23 cellular contexts compared by ENCODE assay signal in genomic region chr4:97911236-97911906, GRCh38.
DNase-seq lines count a peak whose midpoint lies in the region; ATAC-seq, FAIRE-seq and TF ChIP-seq lines count a peak whose summit lies in the region.
"Had no signal": no experiment of that assay in that cellular context is flagged by ENCODE, and none has a peak within 500 bp of the region (broad histone marks: within the 10 kb centered on the region; RNA-seq: fewer than 3 reads in every experiment).

No MANE protein-coding gene starts in this region.

- H3K18ac ChIP-seq in H1 (ENCODE audit: extremely low read depth, low read length) = no peak overlapping the region
- H3K18ac ChIP-seq in mesenchymal stem cell (ENCODE audit: low read depth in 1 of 2, low read length in 2 of 2) = no peak overlapping the region

- ATAC-seq in A549 (peak; percentile 54 to 69; a peak in 5 of 6 replicates), GM21423 (IDR thresholded peaks at IDR 0.05; ENCODE audit: unreplicated experiment) (no peak), lower lobe of right lung (no peak), GM21576 (IDR thresholded peaks at IDR 0.05; ENCODE audit: unreplicated experiment) (no peak)
- ATAC-seq in stimulated activated effector memory CD8-positive, alpha-beta T cell treated with anti-CD3 and anti-CD28 coated beads, Interleukin-12 subunit alpha, Interleukin-12 subunit beta, amount 100 ng/mL, for 72 hours = no peak
- ATAC-seq: activated CD4-positive, CD25-positive, alpha-beta regulatory T cell treated with anti-CD3 and anti-CD28 coated beads, Interleukin-2, amount 50 U/mL, for 24 hours; natural killer cell; psoas muscle had no signal

- no peak overlapping the region for H3K27ac Mint-ChIP-seq in stimulated activated effector memory CD8-positive, alpha-beta T cell treated with anti-CD3 and anti-CD28 coated beads, Interleukin-12 subunit alpha, Interleukin-12 subunit beta, amount 100 ng/mL, for 72 hours
- H3K27ac Mint-ChIP-seq: CD14-positive monocyte; dendritic cell treated with granulocyte-macrophage colony-stimulating factor and Interleukin-4, amounts not matched to agents 40 ng/mL and 50 ng/mL, for 4 days; natural killer cell had no signal

- FAIRE-seq in A549 (lab: Jason Lieb, UNC) (no peak), H1 (lab: Jason Lieb, UNC) (no peak)
- FAIRE-seq: bronchial epithelial cell, frontal cortex had no signal

- H4K8ac ChIP-seq in H1 (ENCODE audit: extremely low read depth, insufficient read depth, low read length) (no peak overlapping the region), mesenchymal stem cell (ENCODE audit: low read length) (no peak overlapping the region)

- TF ChIP-seq POLR2A in A549 (IDR thresholded peaks at IDR 0.05; ENCODE audit: low read length) (no peak), H1 (IDR thresholded peaks at IDR 0.05; ENCODE audit: control extremely low read depth in 1 of 2, low read depth in 2 of 2, low read length in 2 of 2) (no peak)

- no peak overlapping the region for H3K27ac ChIP-seq in A549
- no peak overlapping the region for H3K27ac ChIP-seq in H1 (ENCODE audit: low read depth, low read length)
- peak overlapping the region; percentile 52 for H3K27ac ChIP-seq in mesenchymal stem cell (ENCODE audit: low read length, poor library complexity, severe bottlenecking)
- H3K27ac ChIP-seq in lower lobe of right lung = no peak overlapping the region
- H3K27ac ChIP-seq: HL-60, psoas muscle, thoracic aorta had no signal

- no peaks in the 10 kb centered on the region for H3K79me2 ChIP-seq in H1 (ENCODE audit: control insufficient read depth in 1 of 2, insufficient read depth in 2 of 2, low read length in 2 of 2)

- H3K4me1 Mint-ChIP-seq in stimulated activated effector memory CD8-positive, alpha-beta T cell treated with anti-CD3 and anti-CD28 coated beads, Interleukin-12 subunit alpha, Interleukin-12 subunit beta, amount 100 ng/mL, for 72 hours = no peaks in the 10 kb centered on the region
- H3K4me1 Mint-ChIP-seq: CD14-positive monocyte, natural killer cell had no signal

- 24% methylated on average over 10 of the region's 14 CpGs for WGBS in A549 (ENCODE audit: missing lambda C conversion rate)
- 93% methylated on average over 11 of the region's 14 CpGs; no CpG with 5 or more reads in 1 of the 2 experiments for WGBS in H1 (ENCODE audit: extremely low coverage in 1 of 2, insufficient coverage in 1 of 2, insufficient read length in 1 of 2, insufficient replicate concordance in 2 of 2, low coverage in 1 of 2, low lambda C conversion rate in 2 of 2, missing lambda C conversion rate in 1 of 2), 2 experiments
- WGBS in mesenchymal stem cell = 66% methylated on average over 14 of the region's 14 CpGs

- no peaks in the 10 kb centered on the region for H4K20me1 ChIP-seq in H1 (replicated peaks in 1 of 2; ENCODE audit: control insufficient read depth in 1 of 2, insufficient read depth in 2 of 2, low read length in 2 of 2)

- H3K4me3 ChIP-seq in A549 (peak overlapping the region; percentile 22; the same call in 1 of the 3 replicates), H1 (ENCODE audit: extremely low read depth in 1 of 4, insufficient read depth in 2 of 4, low read depth in 3 of 4, low read length in 4 of 4) (no peak overlapping the region), mesenchymal stem cell (ENCODE audit: insufficient read depth in 1 of 2, low read depth in 1 of 2, low read length in 2 of 2) (no peak overlapping the region), lower lobe of right lung (no peak overlapping the region)
- H3K4me3 ChIP-seq: psoas muscle, thoracic aorta had no signal

- H2BK120ac ChIP-seq in H1 (replicated peaks; ENCODE audit: low read depth, low read length) (no peak overlapping the region), mesenchymal stem cell (ENCODE audit: low read depth, low read length) (no peak overlapping the region)

- H2AFZ ChIP-seq in H1 (ENCODE audit: low read length) = no peak overlapping the region
- no peak overlapping the region for H2AFZ ChIP-seq in mesenchymal stem cell (ENCODE audit: low read depth, low read length)

- H2BK20ac ChIP-seq in H1 (ENCODE audit: low read length) = no peak overlapping the region

- DNase-seq in A549 (ENCODE audit: low read depth in 1 of 2, low spot score in 1 of 2) (no peak), M059J (ENCODE audit: low read depth) (peak; percentile 1), H1 (ENCODE audit: low read depth in 1 of 2, low spot score in 2 of 2) (no peak), mesenchymal stem cell (no peak), lower lobe of right lung (no peak)
- no peak for DNase-seq in stimulated activated effector memory CD8-positive, alpha-beta T cell treated with anti-CD3 and anti-CD28 coated beads, Interleukin-12 subunit alpha, Interleukin-12 subunit beta, amount 100 ng/mL, for 72 hours (ENCODE audit: low spot score in 2 of 2)
- DNase-seq: activated CD8-positive, alpha-beta memory T cell treated with anti-CD3 and anti-CD28 coated beads for 24 hours; GOT3; mammary epithelial cell; natural killer cell; NCI-H2081 treated with DMSO at 0.1 percent for 48 hours; NCI-H510A treated with DMSO at 0.1 percent for 48 hours; psoas muscle; T-helper 2 cell had no signal

- CTCF ChIA-PET in A549 (lab: Yijun Ruan, JAX) = no interaction called here
- CTCF ChIA-PET in H1 (lab: Charles Lee; ENCODE audit: partially characterized antibody) = interaction anchor here (0.7 to 2.3 kb wide), 5 partner anchors 8 to 1371 kb away, joined by 3 to 7 read pairs (median 4); no protein-coding TSS in a partner anchor

- H2AK5ac ChIP-seq in H1 (ENCODE audit: low read depth, low read length) = no peak overlapping the region
- H2AK5ac ChIP-seq in mesenchymal stem cell (ENCODE audit: low read length, severe bottlenecking) = no peak overlapping the region

- H3K14ac ChIP-seq in H1 (ENCODE audit: insufficient read length) = no peak overlapping the region
- no peak overlapping the region for H3K14ac ChIP-seq in mesenchymal stem cell (ENCODE audit: low read length in 2 of 2)

- H3K4me2 ChIP-seq in A549 (peak overlapping the region; percentile 47; the same call in 2 of the 3 replicates), H1 (ENCODE audit: insufficient read depth in 1 of 2, low read depth in 2 of 2, low read length in 2 of 2) (no peak overlapping the region), mesenchymal stem cell (ENCODE audit: low read length, poor library complexity, severe bottlenecking) (peak overlapping the region; percentile 20)

- TF ChIP-seq CTCF in A549 (IDR thresholded peaks at IDR 0.05) = no peak
- TF ChIP-seq CTCF in H1 (IDR thresholded peaks at IDR 0.05; ENCODE audit: control extremely low read depth in 1 of 3, insufficient read depth in 1 of 3, low read depth in 1 of 3, low read length in 3 of 3) = peak in 1 of 3 experiments; percentile 8; a peak in 1 of 4 replicates
- no peak for TF ChIP-seq CTCF in lower lobe of right lung (IDR thresholded peaks at IDR 0.05)

- H2BK15ac ChIP-seq in H1 (ENCODE audit: low read length) (no peak overlapping the region), mesenchymal stem cell (ENCODE audit: low read depth, poor library complexity, severe bottlenecking) (no peak overlapping the region)

- H3K4ac ChIP-seq in H1 (replicated peaks; ENCODE audit: insufficient read length, low read depth, low read length) (no peak overlapping the region), mesenchymal stem cell (ENCODE audit: low read depth in 1 of 2, low read length in 2 of 2) (no peak overlapping the region)

- intact Hi-C loops in lower lobe of right lung (cut with DNase I) = no loop called here

- no peaks in the 10 kb centered on the region for H3K79me1 ChIP-seq in H1 (ENCODE audit: low read depth, low read length)
- H3K79me1 ChIP-seq in mesenchymal stem cell (replicated peaks; ENCODE audit: low read length, poor library complexity, severe bottlenecking) = no peaks in the 10 kb centered on the region

- POLR2A ChIA-PET in A549 (lab: Yijun Ruan, JAX) = no interaction called here
- POLR2A ChIA-PET in H1 (lab: Charles Lee; ENCODE audit: partially characterized antibody) = no interaction called here

- H3K4me3 Mint-ChIP-seq in stimulated activated effector memory CD8-positive, alpha-beta T cell treated with anti-CD3 and anti-CD28 coated beads, Interleukin-12 subunit alpha, Interleukin-12 subunit beta, amount 100 ng/mL, for 72 hours = no peak overlapping the region
- H3K4me3 Mint-ChIP-seq: CD14-positive monocyte; dendritic cell treated with granulocyte-macrophage colony-stimulating factor and Interleukin-4, amounts not matched to agents 40 ng/mL and 50 ng/mL, for 4 days; natural killer cell had no signal

- TF ChIP-seq EP300 in A549 (IDR thresholded peaks at IDR 0.05) (no peak), H1 (IDR thresholded peaks at IDR 0.05; ENCODE audit: borderline replicate concordance in 1 of 2, low read depth in 2 of 2, low read length in 2 of 2) (no peak)

- no peak overlapping the region for H4K5ac ChIP-seq in H1 (ENCODE audit: insufficient read length, low read depth, low read length)

- H3K36me3 ChIP-seq in H1 (ENCODE audit: control insufficient read depth in 2 of 4, insufficient read depth in 4 of 4, low read length in 3 of 4) (no peaks in the 10 kb centered on the region), mesenchymal stem cell (ENCODE audit: control insufficient read depth in 1 of 2, insufficient read depth in 2 of 2, low read depth in 1 of 2, low read length in 2 of 2) (no peaks in the 10 kb centered on the region), lower lobe of right lung (no peaks in the 10 kb centered on the region)
- H3K36me3 ChIP-seq: thoracic aorta had no signal

- H3K23me2 ChIP-seq in H1 (ENCODE audit: low read depth, low read length) = no peaks in the 10 kb centered on the region

- H3K27me3 ChIP-seq in H1 (replicated peaks in 1 of 4; ENCODE audit: control insufficient read depth in 3 of 4, extremely low read depth in 1 of 4, insufficient read depth in 3 of 4, low read length in 3 of 4) = no peaks in the 10 kb centered on the region
- H3K27me3 ChIP-seq in mesenchymal stem cell (ENCODE audit: control insufficient read depth in 1 of 2, insufficient read depth in 1 of 2, low read length in 2 of 2) = no peaks in the 10 kb centered on the region
- no peaks in the 10 kb centered on the region for H3K27me3 ChIP-seq in lower lobe of right lung (ENCODE audit: low read depth)

- H3K23ac ChIP-seq in H1 (ENCODE audit: insufficient read length) (no peak overlapping the region), mesenchymal stem cell (ENCODE audit: low read length in 2 of 2) (no peak overlapping the region)

- H2BK12ac ChIP-seq in H1 (ENCODE audit: low read depth, low read length) (no peak overlapping the region), mesenchymal stem cell (ENCODE audit: low read length in 2 of 2) (no peak overlapping the region)

- H2BK5ac ChIP-seq in H1 (ENCODE audit: low read depth, low read length) (no peak overlapping the region), mesenchymal stem cell (ENCODE audit: low read depth, low read length, poor library complexity, severe bottlenecking) (peak overlapping the region; percentile 73)

- no peak for TF ChIP-seq RAD21 in A549 (conservative IDR thresholded peaks at IDR 0.05 in 1 of 2, IDR thresholded peaks at IDR 0.05 in 1 of 2)
- no peak for TF ChIP-seq RAD21 in H1 (IDR thresholded peaks at IDR 0.05 in 1 of 2, conservative IDR thresholded peaks at IDR 0.05 in 1 of 2; ENCODE audit: low read depth in 2 of 2, low read length in 2 of 2)

- no peaks in the 10 kb centered on the region for H3K36me3 Mint-ChIP-seq in stimulated activated effector memory CD8-positive, alpha-beta T cell treated with anti-CD3 and anti-CD28 coated beads, Interleukin-12 subunit alpha, Interleukin-12 subunit beta, amount 100 ng/mL, for 72 hours
- H3K36me3 Mint-ChIP-seq: CD14-positive monocyte, natural killer cell had no signal

- H3K56ac ChIP-seq in H1 (replicated peaks; ENCODE audit: insufficient read length, low read depth, low read length) = no peak overlapping the region

- H3K9me3 ChIP-seq in A549 (no peaks in the 10 kb centered on the region), H1 (ENCODE audit: insufficient read depth in 2 of 2, low read depth in 1 of 2, low read length in 1 of 2) (no peaks in the 10 kb centered on the region; a peak in 1 of 4 replicates), mesenchymal stem cell (ENCODE audit: control insufficient read depth, low read length) (peaks cover 14% of the 10 kb centered on the region), lower lobe of right lung (no peaks in the 10 kb centered on the region)
- H3K9me3 ChIP-seq: psoas muscle, thoracic aorta had no signal

- H4K91ac ChIP-seq in H1 (replicated peaks; ENCODE audit: insufficient read length, low read length) (peak overlapping the region; percentile 26), mesenchymal stem cell (ENCODE audit: low read length) (no peak overlapping the region)

- peaks cover 11% of the 10 kb centered on the region for H3K9me3 Mint-ChIP-seq in stimulated activated effector memory CD8-positive, alpha-beta T cell treated with anti-CD3 and anti-CD28 coated beads, Interleukin-12 subunit alpha, Interleukin-12 subunit beta, amount 100 ng/mL, for 72 hours

- H3K9ac ChIP-seq in H1 (replicated peaks in 1 of 4; ENCODE audit: extremely low read depth in 1 of 4, low read depth in 3 of 4, low read length in 3 of 4) = no peak overlapping the region
- no peak overlapping the region for H3K9ac ChIP-seq in mesenchymal stem cell (ENCODE audit: low read length)

- H3K4me1 ChIP-seq in A549 = no peaks in the 10 kb centered on the region
- H3K4me1 ChIP-seq in H1 (replicated peaks in 1 of 4; ENCODE audit: control insufficient read depth in 3 of 4, insufficient read depth in 4 of 4, low read length in 3 of 4) = 0 out of 7 replicates have a peak, but pooled peaks cover 0 to 3% (median 0%) of the 10 kb centered on the region in 4 experiments
- peaks cover 12% of the 10 kb centered on the region for H3K4me1 ChIP-seq in mesenchymal stem cell (ENCODE audit: control insufficient read depth, insufficient read depth, low read depth, low read length)
- no peaks in the 10 kb centered on the region for H3K4me1 ChIP-seq in lower lobe of right lung
- H3K4me1 ChIP-seq: psoas muscle had no signal

Comparison
In these comparisons a context has a peak if more than half of its experiments do, and no peak if none do; other contexts are left out.
1. ATAC-seq: peak in A549 (2 of 2); none in stimulated activated effector memory CD8-positive, alpha-beta T cell treated with anti-CD3 and anti-CD28 coated beads, Interleukin-12 subunit alpha, Interleukin-12 subunit beta, amount 100 ng/mL, for 72 hours (single experiment), GM21423 (single experiment), lower lobe of right lung (0 of 2) and GM21576 (single experiment).
2. H3K4me2 ChIP-seq: peak in A549 (single experiment) and mesenchymal stem cell (single experiment); none in H1 (0 of 2).